Comparison of ENCODE assay signal across 15 cellular contexts in the genomic region with DNA sequence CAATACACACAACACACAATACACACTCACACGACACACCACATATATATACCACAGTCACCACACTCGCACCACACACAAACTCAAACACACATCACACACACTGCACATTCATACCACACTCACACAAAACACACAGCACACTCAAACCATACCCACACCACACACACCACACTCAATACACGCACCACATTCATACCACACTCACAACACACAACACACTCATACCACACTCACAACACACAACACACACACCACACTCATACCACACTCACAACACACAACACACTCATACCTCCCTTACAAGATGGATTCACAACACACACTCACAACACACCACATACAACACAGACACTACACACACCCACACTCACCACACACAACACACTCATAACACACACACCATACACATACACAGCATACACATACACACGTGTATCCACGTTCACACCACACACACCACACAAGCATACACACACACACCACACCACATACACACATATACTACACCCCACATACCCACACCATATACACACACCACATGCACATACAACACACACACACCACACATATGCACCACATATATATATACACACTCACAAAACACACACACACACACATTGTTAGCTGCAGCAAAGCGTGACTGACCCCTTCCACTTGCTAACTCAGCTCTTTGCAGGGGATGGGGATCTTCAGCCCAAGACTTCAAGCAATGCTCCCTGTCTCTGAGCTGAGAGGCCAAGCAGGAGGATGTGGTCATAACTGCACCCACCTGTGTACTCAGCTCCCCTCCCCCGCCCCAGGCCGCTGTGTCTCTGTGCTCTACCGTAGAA. TPM values are rescaled to one million over a fixed set of nuclear protein-coding genes. Genes with fewer than 3 reads are reported as not detected.
A peak's percentile ranks its signal among the peaks of the same experiment; 100 is the strongest.
DNase-seq lines count a peak whose midpoint lies in the region; FAIRE-seq and TF ChIP-seq lines count a peak whose summit lies in the region.
"Had no signal": no experiment of that assay in that cellular context is flagged by ENCODE, and none has a peak within 500 bp of the region (broad histone marks: within the 10 kb centered on the region; RNA-seq: fewer than 3 reads in every experiment).

No MANE protein-coding gene starts in this region.

- no peak overlapping the region for H3K4me3 Mint-ChIP-seq in CD4-positive, alpha-beta memory T cell
- H3K4me3 Mint-ChIP-seq: natural killer cell had no signal

- H3K4ac ChIP-seq in neuronal stem cell (ENCODE audit: low read length): no peak overlapping the region

- peaks cover 6 to 11% of the 10 kb centered on the region in 2 donors for H3K27me3 Mint-ChIP-seq in CD4-positive, alpha-beta memory T cell

- no peaks in the 10 kb centered on the region for H3K79me1 ChIP-seq in neuronal stem cell (ENCODE audit: low read depth, low read length)

- peaks cover 17% of the 10 kb centered on the region for H3K4me1 ChIP-seq in GM23248 (ENCODE audit: insufficient read depth)
- H3K4me1 ChIP-seq in neuronal stem cell (ENCODE audit: control insufficient read depth in 2 of 2, insufficient read depth in 1 of 2, low read depth in 1 of 2, low read length in 2 of 2): peaks cover 3 to 22% of the 10 kb centered on the region in 2 donors
- no peaks in the 10 kb centered on the region for H3K4me1 ChIP-seq in CD4-positive, alpha-beta memory T cell (ENCODE audit: insufficient read depth, low read length)
- H3K4me1 ChIP-seq in Peyer's patch: no peaks in the 10 kb centered on the region
- H3K4me1 ChIP-seq: HAP-1, heart left ventricle, right atrium auricular region had no signal

- H3K9me2 ChIP-seq in GM23248 (ENCODE audit: insufficient read depth): no peaks in the 10 kb centered on the region

- TF ChIP-seq POLR2A in GM12892 (IDR thresholded peaks at IDR 0.05; ENCODE audit: low read depth, low read length) (no peak), Peyer's patch (IDR thresholded peaks at IDR 0.05) (no peak)

- H4K91ac ChIP-seq in neuronal stem cell (ENCODE audit: low read depth, low read length, poor library complexity): no peak overlapping the region

- peaks cover 21% of the 10 kb centered on the region for H3F3A ChIP-seq in GM23248 (ENCODE audit: insufficient read depth)

- no peak for TF ChIP-seq CTCF in GM20000 (IDR thresholded peaks at IDR 0.05; ENCODE audit: extremely low read depth, missing control alignments)
- no peak for TF ChIP-seq CTCF in Peyer's patch (IDR thresholded peaks at IDR 0.05)

- peak overlapping the region; percentile 31; the same call in 1 of the 2 replicates for H2AFZ ChIP-seq in GM23248
- H2AFZ ChIP-seq in neuronal stem cell (ENCODE audit: low read length): no peak overlapping the region

- H3K14ac ChIP-seq in neuronal stem cell (ENCODE audit: low read length): no peak overlapping the region

- H4K20me1 ChIP-seq in GM23248 (ENCODE audit: insufficient read depth): no peaks in the 10 kb centered on the region

- H3K4me1 Mint-ChIP-seq in CD4-positive, alpha-beta memory T cell: no peaks in the 10 kb centered on the region
- H3K4me1 Mint-ChIP-seq: natural killer cell had no signal

- H3K79me2 ChIP-seq in GM23248 (ENCODE audit: insufficient read depth): no peaks in the 10 kb centered on the region

- H3K9me3 ChIP-seq in GM23248 (ENCODE audit: low read depth): no peaks in the 10 kb centered on the region
- H3K9me3 ChIP-seq in neuronal stem cell (replicated peaks in 1 of 2; ENCODE audit: control insufficient read depth in 2 of 2, insufficient read depth in 1 of 2, low read depth in 1 of 2, low read length in 2 of 2): peaks cover 0 to 13% of the 10 kb centered on the region in 2 donors
- no peaks in the 10 kb centered on the region for H3K9me3 ChIP-seq in CD4-positive, alpha-beta memory T cell (ENCODE audit: control insufficient read depth in 1 of 2, low read length in 2 of 2)
- no peaks in the 10 kb centered on the region for H3K9me3 ChIP-seq in Peyer's patch
- H3K9me3 ChIP-seq: HAP-1, heart left ventricle, right atrium auricular region had no signal

- H2BK15ac ChIP-seq in neuronal stem cell (ENCODE audit: low read length): peak overlapping the region; percentile 6

- DNase-seq in GM12892 (ENCODE audit: insufficient read length): peak; percentile 43
- DNase-seq in GM23248: no peak
- DNase-seq in RKO (ENCODE audit: low spot score): peak; percentile 23
- no peak for DNase-seq in neuronal stem cell (ENCODE audit: low spot score)
- DNase-seq in GM20000 (ENCODE audit: low spot score): no peak
- no peak for DNase-seq in CD4-positive, alpha-beta memory T cell
- no peak for DNase-seq in Peyer's patch
- DNase-seq: activated CD4-positive, alpha-beta T cell treated with anti-CD3 and anti-CD28 coated beads, Interleukin-2, amount 50 U/mL, for 1 hour; activated naive CD4-positive, alpha-beta T cell treated with Interleukin-2 at 50 U/mL for 16 hours; heart left ventricle; natural killer cell; NCI-H2029 treated with DMSO at 0.1 percent for 48 hours had no signal

- H3K27ac ChIP-seq in GM23248: peak overlapping the region; percentile 80
- H3K27ac ChIP-seq in neuronal stem cell (replicated peaks; ENCODE audit: low read length): no peak overlapping the region
- H3K27ac ChIP-seq in CD4-positive, alpha-beta memory T cell (ENCODE audit: low read depth, low read length): no peak overlapping the region
- no peak overlapping the region for H3K27ac ChIP-seq in Peyer's patch
- H3K27ac ChIP-seq: heart left ventricle, right atrium auricular region had no signal

- CTCF ChIA-PET in CD4-positive, alpha-beta memory T cell (lab: Charles Lee; ENCODE audit: partially characterized antibody): no interaction called here

- peak overlapping the region; percentile 43 for H2AK5ac ChIP-seq in neuronal stem cell (ENCODE audit: low read depth, low read length)

- in situ Hi-C loops in GM23248 (cut with MboI): no loop called here

- H2BK5ac ChIP-seq in neuronal stem cell (ENCODE audit: low read length): no peak overlapping the region

- peak overlapping the region; percentile 30; the same call in 1 of the 2 replicates for H3K4me3 ChIP-seq in GM23248
- peak overlapping the region in 1 of 2 donors; percentile 73 for H3K4me3 ChIP-seq in neuronal stem cell (ENCODE audit: low read length in 2 of 2)
- no peak overlapping the region for H3K4me3 ChIP-seq in CD4-positive, alpha-beta memory T cell (ENCODE audit: low read length in 2 of 2)
- no peak overlapping the region for H3K4me3 ChIP-seq in Peyer's patch
- H3K4me3 ChIP-seq: HAP-1, heart left ventricle, right atrium auricular region had no signal

- FAIRE-seq in GM12892 (lab: Jason Lieb, UNC): peak; percentile 99
- FAIRE-seq: GM19239 had no signal

- H3K4me2 ChIP-seq in GM23248 (ENCODE audit: unreplicated experiment) (peak overlapping the region; percentile 71), neuronal stem cell (ENCODE audit: insufficient read depth, low read length, poor library complexity, severe bottlenecking) (no peak overlapping the region)

- no peak overlapping the region for H3K27ac Mint-ChIP-seq in CD4-positive, alpha-beta memory T cell
- H3K27ac Mint-ChIP-seq: natural killer cell had no signal

- 74 to 76% methylated on average over 9 of the region's 9 CpGs for WGBS in GM23248 (ENCODE audit: low coverage in 1 of 2, low lambda C conversion rate in 2 of 2, missing lambda C conversion rate in 2 of 2), 2 experiments
- 100% methylated on average over 4 to 5 of the region's 9 CpGs for WGBS in neuronal stem cell (ENCODE audit: extremely low coverage in 2 of 2, insufficient read length in 2 of 2, insufficient replicate concordance in 1 of 2), 2 donors

- no peak overlapping the region for H3K23ac ChIP-seq in neuronal stem cell (ENCODE audit: low read depth, low read length, poor library complexity)

- peak overlapping the region; percentile 57 for H4K8ac ChIP-seq in neuronal stem cell (ENCODE audit: low read depth, low read length)

- H3K36me3 ChIP-seq in GM23248 (ENCODE audit: low read depth): no peaks in the 10 kb centered on the region
- H3K36me3 ChIP-seq in neuronal stem cell (replicated peaks in 1 of 2; ENCODE audit: control insufficient read depth in 2 of 2, insufficient read depth in 2 of 2, low read length in 2 of 2): peaks cover 0 to 5% of the 10 kb centered on the region in 2 donors
- H3K36me3 ChIP-seq in CD4-positive, alpha-beta memory T cell (ENCODE audit: insufficient read depth, low read length): no peaks in the 10 kb centered on the region
- H3K36me3 ChIP-seq in Peyer's patch: no peaks in the 10 kb centered on the region
- H3K36me3 ChIP-seq: HAP-1, heart left ventricle, right atrium auricular region had no signal

- peak overlapping the region; percentile 20 for H3K18ac ChIP-seq in neuronal stem cell (ENCODE audit: low read length)

- H3K9ac ChIP-seq in GM23248 (peak overlapping the region; percentile 42), neuronal stem cell (ENCODE audit: low read depth, low read length, poor library complexity) (no peak overlapping the region)

- H3K9me3 Mint-ChIP-seq in CD4-positive, alpha-beta memory T cell: no peaks in the 10 kb centered on the region
- H3K9me3 Mint-ChIP-seq: natural killer cell had no signal

- H3K36me3 Mint-ChIP-seq in CD4-positive, alpha-beta memory T cell: no peaks in the 10 kb centered on the region
- H3K36me3 Mint-ChIP-seq: natural killer cell had no signal

- intact Hi-C loops in CD4-positive, alpha-beta memory T cell (cut with micrococcal nuclease): no loop called here

- H3K27me3 ChIP-seq in GM23248 (replicated peaks; ENCODE audit: insufficient read depth): no peaks in the 10 kb centered on the region
- H3K27me3 ChIP-seq in neuronal stem cell (ENCODE audit: control insufficient read depth in 3 of 3, insufficient read depth in 3 of 3, low read depth in 1 of 3, low read length in 3 of 3): peaks cover 0 to 8% (median 7%) of the 10 kb centered on the region in 3 experiments
- H3K27me3 ChIP-seq in CD4-positive, alpha-beta memory T cell (ENCODE audit: insufficient read depth, low read length): no peaks in the 10 kb centered on the region
- H3K27me3 ChIP-seq in Peyer's patch: no peaks in the 10 kb centered on the region
- H3K27me3 ChIP-seq: right atrium auricular region had no signal

- POLR2A ChIA-PET in CD4-positive, alpha-beta memory T cell (lab: Charles Lee; ENCODE audit: partially characterized antibody): no interaction called here

- H2BK12ac ChIP-seq in neuronal stem cell (ENCODE audit: low read length): no peak overlapping the region

- no peak overlapping the region for H2BK120ac ChIP-seq in neuronal stem cell (ENCODE audit: low read depth, low read length)

RNA-seq across cellular contexts. Expression of gene SDC1, which starts 59.0 kb away (rescaled TPM):
- 20.6 TPM for polyA plus RNA-seq in GM12892 (2012; ENCODE audit: missing spikeins)
- total RNA-seq in GM23248 (2014; rRNA removed; shearing (Covaris generic)): 32.5 and 33.1 TPM in 2 replicates
- polyA plus RNA-seq in GM23248 (2016; fragmentation: Nextera tagmentation; extraction: Ambion mirVana): 24.5 and 25.6 TPM in 2 replicates
- polyA plus RNA-seq in neuronal stem cell (2013, experiment 1 of 2): 45.3 TPM
- polyA plus RNA-seq in neuronal stem cell (2013, experiment 2 of 2): 48.1 TPM
- under 1 TPM in 1 of 2 experiments, not detected in 1; 0.09 TPM for total RNA-seq in CD4-positive, alpha-beta memory T cell
- not detected for polyA plus RNA-seq in CD4-positive, alpha-beta memory T cell
- total RNA-seq in Peyer's patch: 100 to 1,000 TPM in 3 of 4 donors, 10 to 100 TPM in 1; 25.6 to 343 (median 197) TPM

Comparison
In these comparisons a context has a peak if more than half of its experiments do, and no peak if none do; other contexts are left out.
1. DNase-seq: peak in GM12892 (single experiment) and RKO (single experiment); none in GM23248 (single experiment), neuronal stem cell (single experiment), GM20000 (single experiment), CD4-positive, alpha-beta memory T cell (0 of 5) and Peyer's patch (0 of 3).
2. RNA of gene SDC1, which starts 59.0 kb away (total RNA-seq): 25.6 to 343 TPM in Peyer's patch and 32.5 to 33.1 TPM in GM23248; 0.09 TPM in CD4-positive, alpha-beta memory T cell; every median in the first group is over 10 times any median in the second.